1 cellular context compared by ENCODE assay signal in the genomic region with DNA sequence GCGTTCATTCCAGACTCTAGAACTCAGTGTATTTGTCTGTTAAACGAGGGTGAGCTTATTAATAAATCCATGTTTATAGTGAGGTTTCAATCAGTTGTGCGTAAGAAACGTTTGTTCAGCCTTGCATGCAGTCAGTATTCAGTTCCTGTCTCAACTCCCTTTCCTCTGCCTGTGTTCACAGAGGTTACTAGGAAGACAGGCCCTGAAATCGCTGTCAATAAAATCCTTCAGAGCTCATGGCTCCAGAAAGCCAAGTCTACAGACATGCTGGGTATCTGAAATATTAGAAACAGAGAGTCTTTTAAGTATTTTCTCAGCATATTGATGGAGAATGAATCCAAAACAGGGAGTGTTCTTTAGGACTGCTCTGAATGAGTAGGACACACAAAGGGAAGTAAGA.
TF ChIP-seq lines count a peak whose summit lies in the region.

No MANE protein-coding gene starts in this region.

TF ChIP-seq in H1, 55 proteins besides CTCF, POLR2A, EP300 and RAD21:
- TF ChIP-seq MAX (IDR thresholded peaks at IDR 0.05), result no peak
- no peak for TF ChIP-seq TAF1 (IDR thresholded peaks at IDR 0.05; ENCODE audit: low read depth, low read length)
- TF ChIP-seq BRCA1 (IDR thresholded peaks at IDR 0.05; ENCODE audit: low read depth, low read length), result no peak
- TF ChIP-seq FOSL1 (IDR thresholded peaks at IDR 0.05; ENCODE audit: insufficient read depth, low read depth, low read length), result no peak
- TF ChIP-seq, protein P1, sequence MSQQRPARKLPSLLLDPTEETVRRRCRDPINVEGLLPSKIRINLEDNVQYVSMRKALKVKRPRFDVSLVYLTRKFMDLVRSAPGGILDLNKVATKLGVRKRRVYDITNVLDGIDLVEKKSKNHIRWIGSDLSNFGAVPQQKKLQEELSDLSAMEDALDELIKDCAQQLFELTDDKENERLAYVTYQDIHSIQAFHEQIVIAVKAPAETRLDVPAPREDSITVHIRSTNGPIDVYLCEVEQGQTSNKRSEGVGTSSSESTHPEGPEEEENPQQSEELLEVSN (IDR thresholded peaks at IDR 0.05), result no peak
- TF ChIP-seq SP4 (IDR thresholded peaks at IDR 0.05; ENCODE audit: low read length), result no peak
- TF ChIP-seq RNF2 (IDR thresholded peaks at IDR 0.05; ENCODE audit: borderline replicate concordance, low read depth, low read length, missing control alignments, poor library complexity, severe bottlenecking), result no peak
- TF ChIP-seq GABPA (IDR thresholded peaks at IDR 0.05; ENCODE audit: borderline replicate concordance, insufficient read depth, low read length), result no peak
